In genomic region chr17:81925860-81926450, GRCh38 we compare ENCODE assay signal across 9 cellular contexts. TPM values are rescaled to one million over a fixed set of nuclear protein-coding genes. Genes with fewer than 3 reads are reported as not detected.
A peak's percentile ranks its signal among the peaks of the same experiment; 100 is the strongest.
DNase-seq lines count a peak whose midpoint lies in the region; ATAC-seq and TF ChIP-seq lines count a peak whose summit lies in the region.
"Had no signal": no experiment of that assay in that cellular context is flagged by ENCODE, and none has a peak within 500 bp of the region (broad histone marks: within the 10 kb centered on the region; RNA-seq: fewer than 3 reads in every experiment).

No MANE protein-coding gene starts in this region.

- CTCF ChIA-PET in activated naive CD4-positive, alpha-beta T cell treated with anti-CD3 and anti-CD28 coated beads for 36 hours (lab: Charles Lee) = interaction anchor here (0.9 to 2.6 kb wide), 2 partner anchors 9 to 10 kb away, joined by 3 to 7 read pairs; partner anchors contain the start of gene SIRT7

- ATAC-seq in lower lobe of right lung (no peak), HG02870 (IDR thresholded peaks at IDR 0.05; ENCODE audit: unreplicated experiment) (no peak)

- peaks cover 2% of the 10 kb centered on the region for H3K36me3 Mint-ChIP-seq in activated naive CD4-positive, alpha-beta T cell treated with anti-CD3 and anti-CD28 coated beads for 36 hours (ENCODE audit: low read depth)
- H3K36me3 Mint-ChIP-seq in type B pancreatic cell = peaks cover 4% of the 10 kb centered on the region

- H3K4me1 ChIP-seq in lower lobe of right lung = peaks cover 58% of the 10 kb centered on the region

- H3K27me3 Mint-ChIP-seq in activated naive CD4-positive, alpha-beta T cell treated with anti-CD3 and anti-CD28 coated beads for 36 hours (ENCODE audit: low read depth) = peaks cover 5% of the 10 kb centered on the region
- H3K27me3 Mint-ChIP-seq in type B pancreatic cell = no peaks in the 10 kb centered on the region

- H3K4me1 Mint-ChIP-seq in activated naive CD4-positive, alpha-beta T cell treated with anti-CD3 and anti-CD28 coated beads for 36 hours (ENCODE audit: low read depth) = peaks cover 25% of the 10 kb centered on the region
- peaks cover 16% of the 10 kb centered on the region for H3K4me1 Mint-ChIP-seq in type B pancreatic cell (ENCODE audit: unreplicated experiment)

- intact Hi-C loops in activated naive CD4-positive, alpha-beta T cell treated with anti-CD3 and anti-CD28 coated beads for 36 hours (cut with micrococcal nuclease) = loop anchor here (2.0 kb wide), 4 partner anchors 35 to 65 kb away; partner anchors contain the start of genes ALYREF, ANAPC11, ARHGDIA and ASPSCR1
- intact Hi-C loops in lower lobe of right lung (cut with DNase I) = no loop called here

- in situ Hi-C loops in astrocyte of the spinal cord (cut with HindIII; ENCODE audit: low sequenced_read_pairs) = no loop called here

- H3K27me3 ChIP-seq in lower lobe of right lung (ENCODE audit: low read depth) = peaks cover 13% of the 10 kb centered on the region

- H3K27ac ChIP-seq in lower lobe of right lung = peak overlapping the region; percentile 93

- H3K4me3 Mint-ChIP-seq in activated naive CD4-positive, alpha-beta T cell treated with anti-CD3 and anti-CD28 coated beads for 36 hours = peak overlapping the region; percentile 76
- peak overlapping the region; percentile 88 for H3K4me3 Mint-ChIP-seq in type B pancreatic cell

- H3K4me3 ChIP-seq in astrocyte of the spinal cord (ENCODE audit: low read depth, low read length) (peak overlapping the region; percentile 76), lower lobe of right lung (peak overlapping the region; percentile 94)

- peak overlapping the region; percentile 86 for H3K27ac Mint-ChIP-seq in activated naive CD4-positive, alpha-beta T cell treated with anti-CD3 and anti-CD28 coated beads for 36 hours
- peak overlapping the region; percentile 97 for H3K27ac Mint-ChIP-seq in type B pancreatic cell

- H3K9me3 Mint-ChIP-seq in activated naive CD4-positive, alpha-beta T cell treated with anti-CD3 and anti-CD28 coated beads for 36 hours = no peaks in the 10 kb centered on the region
- H3K9me3 Mint-ChIP-seq in type B pancreatic cell = no peaks in the 10 kb centered on the region

- no peak for DNase-seq in activated naive CD4-positive, alpha-beta T cell treated with anti-CD3 and anti-CD28 coated beads for 36 hours
- DNase-seq in activated naive CD4-positive, alpha-beta T cell treated with anti-CD3 and anti-CD28 coated beads, Interleukin-2, amount 50 U/mL, for 16 hours = no peak
- DNase-seq in astrocyte of the spinal cord (ENCODE audit: low read depth, low spot score) (no peak), lower lobe of right lung (no peak), type B pancreatic cell (ENCODE audit: extremely low spot score, unreplicated experiment) (no peak), C1 segment of cervical spinal cord (lab: John Stamatoyannopoulos, UW) (no peak), KG1 (lab: John Stamatoyannopoulos, UW) (no peak)

- no peak for TF ChIP-seq CTCF in astrocyte of the spinal cord (IDR thresholded peaks at IDR 0.05; ENCODE audit: low read depth, low read length)
- TF ChIP-seq CTCF in lower lobe of right lung (IDR thresholded peaks at IDR 0.05) = no peak
- TF ChIP-seq CTCF in type B pancreatic cell (conservative IDR thresholded peaks at IDR 0.05) = no peak

- peaks cover 20% of the 10 kb centered on the region for H3K36me3 ChIP-seq in lower lobe of right lung

- H3K9me3 ChIP-seq in lower lobe of right lung = no peaks in the 10 kb centered on the region

RNA-seq across cellular contexts. Expression of gene MAFG, which starts 1.6 kb away (rescaled TPM):
- 10 to 100 TPM; 13.5 to 14.8 TPM for total RNA-seq in activated naive CD4-positive, alpha-beta T cell treated with anti-CD3 and anti-CD28 coated beads for 36 hours
- total RNA-seq in lower lobe of right lung = 30.7 TPM
- 22.4 and 30.0 TPM in 2 replicates for total RNA-seq in type B pancreatic cell (ENCODE audit: low replicate concordance)

RNA-seq across cellular contexts. Expression of gene SIRT7, which starts 8.0 kb away (rescaled TPM):
- 10 to 100 TPM; 18.8 to 22.1 TPM for total RNA-seq in activated naive CD4-positive, alpha-beta T cell treated with anti-CD3 and anti-CD28 coated beads for 36 hours
- 32.8 TPM for total RNA-seq in lower lobe of right lung
- 29.9 and 46.0 TPM in 2 replicates for total RNA-seq in type B pancreatic cell (ENCODE audit: low replicate concordance)

RNA-seq across cellular contexts. Expression of gene PYCR1, which starts 11.1 kb away (rescaled TPM):
- 100 to 1,000 TPM; 121 to 130 TPM for total RNA-seq in activated naive CD4-positive, alpha-beta T cell treated with anti-CD3 and anti-CD28 coated beads for 36 hours
- total RNA-seq in lower lobe of right lung (23.0 TPM), type B pancreatic cell (ENCODE audit: low replicate concordance) (110 and 127 TPM in 2 replicates)

RNA-seq across cellular contexts. Expression of gene PCYT2, which starts 14.8 kb away (rescaled TPM):
- 10 to 100 TPM; 15.9 to 16.6 TPM for total RNA-seq in activated naive CD4-positive, alpha-beta T cell treated with anti-CD3 and anti-CD28 coated beads for 36 hours
- total RNA-seq in lower lobe of right lung = 39.7 TPM
- total RNA-seq in type B pancreatic cell (ENCODE audit: low replicate concordance) = 46.8 and 50.4 TPM in 2 replicates

RNA-seq across cellular contexts. Expression of gene MYADML2, which starts 21.1 kb away (rescaled TPM):
- not detected for total RNA-seq in activated naive CD4-positive, alpha-beta T cell treated with anti-CD3 and anti-CD28 coated beads for 36 hours
- not detected for total RNA-seq in lower lobe of right lung
- total RNA-seq in type B pancreatic cell (ENCODE audit: low replicate concordance) = not detected in 2 replicates
- total RNA-seq: LHCN-M2 had no signal
